In genomic region chr6:163449076-163449475, GRCh38 we compare ENCODE assay signal across 22 cellular contexts.
"Had no signal": no experiment of that assay in that cellular context is flagged by ENCODE, and none has a peak within 500 bp of the region (broad histone marks: within the 10 kb centered on the region; RNA-seq: fewer than 3 reads in every experiment).

No MANE protein-coding gene starts in this region.

- ATAC-seq: esophagus mucosa; pancreas; stimulated activated memory B cell treated with anti-CD40 and anti-IgM and Interleukin-4, amounts not matched to agents 10 μg/mL and 1 μg/mL and 100 μg/mL, for 72 hours had no signal

- H3K4me3 Mint-ChIP-seq: activated naive CD4-positive, alpha-beta T cell treated with anti-CD3 and anti-CD28 coated beads for 36 hours; activated naive CD8-positive, alpha-beta T cell treated with anti-CD3 and anti-CD28 coated beads, Interleukin-2, amount 10 ng/mL, durations not matched to agents 7 days and 5 days; nephron; stimulated activated memory B cell treated with anti-CD40 and anti-IgM and Interleukin-4, amounts not matched to agents 10 μg/mL and 1 μg/mL and 100 μg/mL, for 72 hours; type B pancreatic cell had no signal

- H3K27ac ChIP-seq: left ventricle myocardium inferior, neutrophil, pancreas, right lobe of liver, SJCRH30, testis had no signal

- H3K4me3 ChIP-seq: left ventricle myocardium inferior, pancreas, right lobe of liver, SJCRH30, testis had no signal

- H3K9me3 ChIP-seq: left ventricle myocardium inferior, neutrophil, pancreas, right lobe of liver, SJCRH30, testis had no signal

- H3K9me3 Mint-ChIP-seq: activated naive CD4-positive, alpha-beta T cell treated with anti-CD3 and anti-CD28 coated beads for 36 hours; activated naive CD8-positive, alpha-beta T cell treated with anti-CD3 and anti-CD28 coated beads, Interleukin-2, amount 10 ng/mL, durations not matched to agents 7 days and 5 days; nephron; stimulated activated memory B cell treated with anti-CD40 and anti-IgM and Interleukin-4, amounts not matched to agents 10 μg/mL and 1 μg/mL and 100 μg/mL, for 72 hours; type B pancreatic cell had no signal

- DNase-seq: activated CD4-positive, alpha-beta T cell treated with anti-CD3 and anti-CD28 coated beads for 4 hours; activated CD4-positive, alpha-beta T cell treated with anti-CD3 and anti-CD28 coated beads, Interleukin-2, amount 50 U/mL, for 48 hours; activated CD4-positive, CD25-positive, alpha-beta regulatory T cell; activated naive CD4-positive, alpha-beta T cell treated with anti-CD3 and anti-CD28 coated beads for 36 hours; activated naive CD8-positive, alpha-beta T cell treated with anti-CD3 and anti-CD28 coated beads, Interleukin-2, amount 10 ng/mL, durations not matched to agents 7 days and 5 days; activated T-cell treated with anti-CD3 and anti-CD28 coated beads, Interleukin-2, amount 50 U/mL, for 48 hours; amygdala; cerebellar nuclear complex; effector CD8-positive, alpha-beta T cell; left ventricle myocardium inferior; pancreas; right lobe of liver; SJCRH30; small intestine; stimulated activated CD4-positive, alpha-beta T cell treated with anti-CD3 and anti-CD28 coated beads, Interleukin-15, amount 100 ng/mL, for 24 hours; T-helper 1 cell; testis had no signal

- H3K27ac Mint-ChIP-seq: activated naive CD4-positive, alpha-beta T cell treated with anti-CD3 and anti-CD28 coated beads for 36 hours; activated naive CD8-positive, alpha-beta T cell treated with anti-CD3 and anti-CD28 coated beads, Interleukin-2, amount 10 ng/mL, durations not matched to agents 7 days and 5 days; nephron; stimulated activated memory B cell treated with anti-CD40 and anti-IgM and Interleukin-4, amounts not matched to agents 10 μg/mL and 1 μg/mL and 100 μg/mL, for 72 hours; type B pancreatic cell had no signal

- H3K27me3 Mint-ChIP-seq: activated naive CD8-positive, alpha-beta T cell treated with anti-CD3 and anti-CD28 coated beads, Interleukin-2, amount 10 ng/mL, durations not matched to agents 7 days and 5 days; stimulated activated memory B cell treated with anti-CD40 and anti-IgM and Interleukin-4, amounts not matched to agents 10 μg/mL and 1 μg/mL and 100 μg/mL, for 72 hours; type B pancreatic cell had no signal

- H3K4me1 ChIP-seq: SJCRH30 had no signal

- H3K27me3 ChIP-seq: neutrophil, pancreas, right lobe of liver, SJCRH30, testis had no signal

- H3K36me3 ChIP-seq: left ventricle myocardium inferior, neutrophil, pancreas, right lobe of liver had no signal
